In the genomic region with DNA sequence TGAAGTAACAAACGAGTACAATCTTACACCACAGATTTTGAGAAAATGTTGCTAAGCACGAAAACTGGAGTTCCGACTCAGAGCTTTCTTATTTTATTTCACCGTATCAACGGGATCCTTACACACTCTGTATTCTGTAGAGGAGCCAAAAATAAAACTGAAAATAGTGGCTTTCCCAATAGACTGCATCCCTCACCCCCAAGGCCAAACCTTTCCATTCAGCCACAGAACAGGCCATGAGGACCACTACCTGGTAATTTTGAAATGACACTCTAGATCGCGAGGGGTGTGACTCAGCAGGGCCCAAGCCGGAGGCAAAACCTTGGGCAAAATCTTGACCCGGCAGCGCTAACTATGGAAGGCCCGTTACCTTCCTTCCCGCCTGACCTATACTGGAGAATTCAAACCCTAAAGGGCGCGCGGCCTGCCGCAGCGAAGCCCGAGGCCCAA, we compare ENCODE assay signal across 8 cellular contexts. TPM values are rescaled to one million over a fixed set of nuclear protein-coding genes. Genes with fewer than 3 reads are reported as not detected.
DNase-seq lines count a peak whose midpoint lies in the region; ATAC-seq, FAIRE-seq and TF ChIP-seq lines count a peak whose summit lies in the region.

No MANE protein-coding gene starts in this region.

- intact Hi-C loops in adrenal gland (cut with DNase I) = no loop called here
- intact Hi-C loops in kidney (cut with DNase I) = no loop called here

- H3K4me2 ChIP-seq in BLaER1 = peak overlapping the region; percentile 91

- no peak for TF ChIP-seq POLR2A in adrenal gland (IDR thresholded peaks at IDR 0.05)

- peaks cover 54% of the 10 kb centered on the region for H4K20me1 ChIP-seq in BLaER1

- peaks cover 23% of the 10 kb centered on the region for H3K4me1 ChIP-seq in BLaER1
- peaks cover 6 to 24% of the 10 kb centered on the region in 2 donors for H3K4me1 ChIP-seq in adrenal gland (replicated peaks in 1 of 2)
- peaks cover 3% of the 10 kb centered on the region in 2 donors for H3K4me1 ChIP-seq in kidney (ENCODE audit: control insufficient read depth in 1 of 2, insufficient read depth in 1 of 2, low read depth in 1 of 2, low read length in 2 of 2)

- TF ChIP-seq CTCF in adrenal gland (IDR thresholded peaks at IDR 0.05) = no peak
- TF ChIP-seq CTCF in kidney (IDR thresholded peaks at IDR 0.05; ENCODE audit: borderline replicate concordance, extremely low read depth, insufficient read depth) = no peak

- DNase-seq in adrenal gland = peak in 4 of 7 donors; percentile 68 to 72 (median 70)
- DNase-seq in kidney = no peak
- DNase-seq in activated gamma-delta T cell (lab: John Stamatoyannopoulos, UW) = no peak

- H3K9me3 ChIP-seq in BLaER1 = no peaks in the 10 kb centered on the region
- no peaks in the 10 kb centered on the region for H3K9me3 ChIP-seq in adrenal gland (replicated peaks in 1 of 3)
- H3K9me3 ChIP-seq in kidney (ENCODE audit: control insufficient read depth in 1 of 2, low read length in 2 of 2) = no peaks in the 10 kb centered on the region

- peak overlapping the region; percentile 91 for H3K4me3 ChIP-seq in BLaER1
- H3K4me3 ChIP-seq in adrenal gland = peak overlapping the region; percentile 76 to 97 (median 84)
- peak overlapping the region; percentile 95 to 97 for H3K4me3 ChIP-seq in kidney (ENCODE audit: low read length in 2 of 2)

- H3K27ac ChIP-seq in BLaER1 (peak overlapping the region; percentile 100), adrenal gland (peak overlapping the region; percentile 97 to 100 (median 98)), kidney (ENCODE audit: low read depth in 2 of 2, low read length in 2 of 2) (peak overlapping the region; percentile 99 to 100), temporal lobe (ENCODE audit: low read depth, low read length) (peak overlapping the region; percentile 99)

- no peak for FAIRE-seq in kidney (lab: Jason Lieb, UNC)

- peak overlapping the region; percentile 99 for H3K9ac ChIP-seq in BLaER1
- H3K9ac ChIP-seq in kidney (ENCODE audit: low read length in 2 of 2) = peak overlapping the region; percentile 99 to 100

- 0 to 1% (median 0%) methylated on average over 12 to 18 of the region's 18 CpGs for WGBS in adrenal gland, 4 donors

- ATAC-seq in HG02763 (IDR thresholded peaks at IDR 0.05; ENCODE audit: unreplicated experiment) (peak; percentile 13), GM19035 (IDR thresholded peaks at IDR 0.05; ENCODE audit: unreplicated experiment) (no peak), GM19452 (IDR thresholded peaks at IDR 0.05; ENCODE audit: unreplicated experiment) (no peak)

- H3K27me3 ChIP-seq in BLaER1 = no peaks in the 10 kb centered on the region
- no peaks in the 10 kb centered on the region for H3K27me3 ChIP-seq in adrenal gland

- H3K36me3 ChIP-seq in BLaER1 (peaks cover 40% of the 10 kb centered on the region), adrenal gland (replicated peaks in 1 of 2) (peaks cover 0 to 38% of the 10 kb centered on the region in 2 donors), kidney (ENCODE audit: control insufficient read depth in 1 of 2, insufficient read depth in 2 of 2, low read length in 2 of 2) (peaks cover 21 to 25% of the 10 kb centered on the region in 2 donors)

RNA-seq across cellular contexts. Expression of a gene that starts 0.4 kb away (rescaled TPM):
- total RNA-seq in adrenal gland = 100 to 1,000 TPM; 376 to 735 (median 501) TPM
- 1,000 to 10,000 TPM in 1 of 3 donors, 100 to 1,000 TPM in 1, 10 to 100 TPM in 1; 92.3 to 1,206 (median 155) TPM for polyA plus RNA-seq in adrenal gland
- 192 TPM for total RNA-seq in kidney
- polyA plus RNA-seq in kidney (ENCODE audit: insufficient read depth, low read depth, low replicate concordance) = 331 TPM
- total RNA-seq in temporal lobe = 137 TPM

RNA-seq across cellular contexts. Expression of a gene that starts 31.7 kb away (rescaled TPM):
- total RNA-seq in adrenal gland (100 to 1,000 TPM in 2 of 8 donors, 10 to 100 TPM in 6; 41.9 to 178 (median 72.3) TPM), kidney (85.6 TPM), temporal lobe (44.7 TPM)
- polyA plus RNA-seq in adrenal gland (100 to 1,000 TPM in 1 of 3 donors, 10 to 100 TPM in 2; 25.4 to 171 (median 27.8) TPM), kidney (ENCODE audit: insufficient read depth, low read depth, low replicate concordance) (37.5 TPM)

Comparison
In these comparisons a context has a peak if more than half of its experiments do, and no peak if none do; other contexts are left out.
1. DNase-seq: peak in adrenal gland (4 of 7); none in kidney (single experiment) and activated gamma-delta T cell (single experiment).
2. Peak in every context shown above with its lines, with median percentiles within 50 percentile points of each other: H3K27ac ChIP-seq and H3K4me3 ChIP-seq.